In genomic region chr18:8778386-8778785, GRCh38 we compare ENCODE assay signal across 14 cellular contexts.
"Had no signal": no experiment of that assay in that cellular context is flagged by ENCODE, and none has a peak within 500 bp of the region (broad histone marks: within the 10 kb centered on the region; RNA-seq: fewer than 3 reads in every experiment).

No MANE protein-coding gene starts in this region.

- H3K27me3 ChIP-seq: breast epithelium, dorsolateral prefrontal cortex, esophagus squamous epithelium, pancreas, testis had no signal

- H3K9me3 Mint-ChIP-seq: activated CD4-positive, alpha-beta memory T cell treated with anti-CD3 and anti-CD28 coated beads, Interleukin-2, amount 10 ng/mL, durations not matched to agents 7 days and 5 days; activated naive CD8-positive, alpha-beta T cell treated with anti-CD3 and anti-CD28 coated beads for 36 hours; natural killer cell treated with Interleukin-12 subunit alpha and Interleukin-12 subunit beta and Interleukin-15 and Interleukin-18, amount 100 ng/mL, for 72 hours; stimulated activated naive CD8-positive, alpha-beta T cell treated with anti-CD3 and anti-CD28 coated beads, Interleukin-15, Interleukin-2, amounts not matched to agents 100 ng/mL and 50 ng/mL, for 24 hours had no signal

- H3K4me1 ChIP-seq: breast epithelium, pancreas had no signal

- H3K36me3 Mint-ChIP-seq: activated naive CD8-positive, alpha-beta T cell treated with anti-CD3 and anti-CD28 coated beads for 36 hours; natural killer cell treated with Interleukin-12 subunit alpha and Interleukin-12 subunit beta and Interleukin-15 and Interleukin-18, amount 100 ng/mL, for 72 hours had no signal

- DNase-seq: activated CD4-positive, alpha-beta memory T cell treated with anti-CD3 and anti-CD28 coated beads, Interleukin-2, amount 10 ng/mL, durations not matched to agents 7 days and 5 days; activated gamma-delta T cell; activated naive CD8-positive, alpha-beta T cell treated with anti-CD3 and anti-CD28 coated beads for 36 hours; activated T-cell treated with anti-CD3 and anti-CD28 coated beads, Interleukin-2, amount 50 U/mL, for 48 hours; esophagus squamous epithelium; foreskin fibroblast; pancreas; stimulated activated CD4-positive, alpha-beta T cell treated with anti-CD3 and anti-CD28 coated beads, Interleukin-4, amount 100 ng/mL, for 24 hours; T-helper 9 cell had no signal

- H3K27ac Mint-ChIP-seq: activated CD4-positive, alpha-beta memory T cell treated with anti-CD3 and anti-CD28 coated beads, Interleukin-2, amount 10 ng/mL, durations not matched to agents 7 days and 5 days; activated naive CD8-positive, alpha-beta T cell treated with anti-CD3 and anti-CD28 coated beads for 36 hours; natural killer cell treated with Interleukin-12 subunit alpha and Interleukin-12 subunit beta and Interleukin-15 and Interleukin-18, amount 100 ng/mL, for 72 hours; stimulated activated naive CD8-positive, alpha-beta T cell treated with anti-CD3 and anti-CD28 coated beads, Interleukin-15, Interleukin-2, amounts not matched to agents 100 ng/mL and 50 ng/mL, for 24 hours had no signal

- H3K27ac ChIP-seq: breast epithelium, pancreas, testis had no signal

- H3K4me3 ChIP-seq: breast epithelium, dorsolateral prefrontal cortex, esophagus squamous epithelium, pancreas, testis had no signal

- H3K4me1 Mint-ChIP-seq: activated CD4-positive, alpha-beta memory T cell treated with anti-CD3 and anti-CD28 coated beads, Interleukin-2, amount 10 ng/mL, durations not matched to agents 7 days and 5 days; activated naive CD8-positive, alpha-beta T cell treated with anti-CD3 and anti-CD28 coated beads for 36 hours had no signal

- H3K27me3 Mint-ChIP-seq: activated naive CD8-positive, alpha-beta T cell treated with anti-CD3 and anti-CD28 coated beads for 36 hours; natural killer cell treated with Interleukin-12 subunit alpha and Interleukin-12 subunit beta and Interleukin-15 and Interleukin-18, amount 100 ng/mL, for 72 hours; stimulated activated naive CD8-positive, alpha-beta T cell treated with anti-CD3 and anti-CD28 coated beads, Interleukin-15, Interleukin-2, amounts not matched to agents 100 ng/mL and 50 ng/mL, for 24 hours had no signal

- H3K9me3 ChIP-seq: breast epithelium, esophagus squamous epithelium, pancreas, testis had no signal

- H3K4me3 Mint-ChIP-seq: activated CD4-positive, alpha-beta memory T cell treated with anti-CD3 and anti-CD28 coated beads, Interleukin-2, amount 10 ng/mL, durations not matched to agents 7 days and 5 days; activated naive CD8-positive, alpha-beta T cell treated with anti-CD3 and anti-CD28 coated beads for 36 hours; natural killer cell treated with Interleukin-12 subunit alpha and Interleukin-12 subunit beta and Interleukin-15 and Interleukin-18, amount 100 ng/mL, for 72 hours; stimulated activated naive CD8-positive, alpha-beta T cell treated with anti-CD3 and anti-CD28 coated beads, Interleukin-15, Interleukin-2, amounts not matched to agents 100 ng/mL and 50 ng/mL, for 24 hours had no signal

- H3K36me3 ChIP-seq: breast epithelium, pancreas had no signal

- ATAC-seq: natural killer cell treated with Interleukin-12 subunit alpha and Interleukin-12 subunit beta and Interleukin-15 and Interleukin-18, amount 100 ng/mL, for 72 hours; pancreas had no signal
